In the genomic region with DNA sequence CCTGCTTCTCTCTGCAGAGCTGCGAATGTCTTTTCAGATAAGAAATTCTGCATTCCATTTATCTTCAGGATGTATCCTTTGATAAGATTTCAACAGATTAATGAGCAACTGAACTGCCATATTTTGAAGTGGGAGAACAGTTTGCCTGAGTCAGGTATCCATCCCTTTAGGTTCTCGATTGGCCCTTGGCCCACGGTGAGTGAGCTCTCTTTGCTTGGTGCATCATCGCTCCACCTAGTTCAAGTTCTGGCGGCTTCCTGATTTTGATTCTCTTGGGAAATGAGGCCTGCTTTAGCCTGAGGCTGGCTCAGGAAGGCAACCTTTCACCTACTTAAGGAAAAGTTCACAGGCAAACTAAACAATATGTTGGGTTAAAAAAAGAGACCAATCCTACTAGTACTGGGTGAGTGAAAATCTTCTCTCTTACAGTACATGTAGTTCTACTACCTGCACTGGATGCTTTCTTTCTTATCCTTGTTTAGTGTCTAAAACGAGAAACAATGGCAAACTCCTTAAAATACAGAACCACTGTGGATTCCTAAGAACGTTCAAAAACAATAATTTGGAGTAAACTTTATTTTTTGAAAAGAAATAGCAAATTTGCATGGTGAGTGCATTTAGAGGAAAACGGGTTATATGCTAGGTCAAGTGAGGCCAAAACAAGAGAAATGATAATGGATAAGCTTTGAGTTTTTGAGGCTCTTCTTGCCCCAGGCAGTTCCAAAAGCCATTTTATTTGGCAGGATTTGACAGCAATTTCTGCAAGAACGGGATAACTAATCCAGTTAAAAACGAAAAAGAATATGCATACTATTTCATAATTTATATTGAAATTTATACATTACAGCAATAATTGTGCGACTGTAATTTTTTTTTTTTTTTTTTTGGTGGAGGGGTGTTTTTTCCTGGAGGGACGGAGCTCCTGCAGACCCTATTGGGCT, we compare ENCODE assay signal across 8 cellular contexts. TPM values are rescaled to one million over a fixed set of nuclear protein-coding genes. Genes with fewer than 3 reads are reported as not detected.
DNase-seq lines count a peak whose midpoint lies in the region; ATAC-seq and TF ChIP-seq lines count a peak whose summit lies in the region.

No MANE protein-coding gene starts in this region.

- H3K27me3 ChIP-seq in iPS-15b (ENCODE audit: control insufficient read depth, insufficient read depth, low read length) (no peaks in the 10 kb centered on the region), sigmoid colon (no peaks in the 10 kb centered on the region)

- TF ChIP-seq CTCF in sigmoid colon (IDR thresholded peaks at IDR 0.05), result no peak

- H3K36me3 ChIP-seq in iPS-15b (ENCODE audit: control insufficient read depth, insufficient read depth, low read length) (no peaks in the 10 kb centered on the region), sigmoid colon (no peaks in the 10 kb centered on the region)

- no peak overlapping the region for H3K9ac ChIP-seq in iPS-15b (ENCODE audit: low read depth, low read length)

- DNase-seq in DMS53 (lab: John Stamatoyannopoulos, UW) (peak; percentile 47), DMS53 treated with DMSO at 0.1 percent for 48 hours (lab: John Stamatoyannopoulos, UW; ENCODE audit: unreplicated experiment) (no peak), NCI-H1105 (lab: John Stamatoyannopoulos, UW) (peak; percentile 30), astrocyte of the hippocampus (ENCODE audit: low read depth, low spot score) (peak; percentile 47), sigmoid colon (peak; percentile 84)
- no peak for DNase-seq in activated effector memory CD4-positive, alpha-beta T cell treated with Interleukin-2 at 50 U/mL for 16 hours

- TF ChIP-seq EP300 in sigmoid colon (IDR thresholded peaks at IDR 0.05), result no peak

- TF ChIP-seq POLR2A in sigmoid colon (IDR thresholded peaks at IDR 0.05), result no peak

- intact Hi-C loops in sigmoid colon (cut with DNase I), result loop anchor here (2.0 to 5.0 kb wide), 4 partner anchors 42 to 203 kb away; partner anchors contain the start of gene FARSB

- H3K4me1 ChIP-seq in iPS-15b (ENCODE audit: control insufficient read depth, insufficient read depth, low read length), result peaks cover 26% of the 10 kb centered on the region
- H3K4me1 ChIP-seq in sigmoid colon, result peaks cover 0 to 44% (median 40%) of the 10 kb centered on the region in 4 donors

- H3K9me3 ChIP-seq in iPS-15b (ENCODE audit: control insufficient read depth, insufficient read depth, low read length) (no peaks in the 10 kb centered on the region), sigmoid colon (no peaks in the 10 kb centered on the region)

- H3K4me3 ChIP-seq in iPS-15b (ENCODE audit: low read depth, low read length) (peak overlapping the region; percentile 20), sigmoid colon (peak overlapping the region; percentile 66 to 95 (median 76))

- H3K27ac ChIP-seq in sigmoid colon, result peak overlapping the region; percentile 89 to 98 (median 97)

- WGBS in sigmoid colon, 2 donors, result 8 to 24% methylated on average over 12 of the region's 12 CpGs

- ATAC-seq in HG02678 (IDR thresholded peaks at IDR 0.05; ENCODE audit: unreplicated experiment), result no peak

RNA-seq across cellular contexts. Expression of gene ACSL3, which starts 0.8 kb away (rescaled TPM):
- total RNA-seq in sigmoid colon, result 10 to 100 TPM; 44.0 to 75.7 (median 54.8) TPM
- polyA plus RNA-seq in sigmoid colon, result 10 to 100 TPM in 2 of 3 donors, 1 to 10 TPM in 1; 7.9 to 52.2 (median 16.8) TPM

Comparison
In these comparisons a context has a peak if more than half of its experiments do, and no peak if none do; other contexts are left out.
1. DNase-seq: peak in DMS53 (single experiment), NCI-H1105 (single experiment), astrocyte of the hippocampus (single experiment) and sigmoid colon (single experiment); none in DMS53 treated with DMSO at 0.1 percent for 48 hours (single experiment) and activated effector memory CD4-positive, alpha-beta T cell treated with Interleukin-2 at 50 U/mL for 16 hours (single experiment).